12 cellular contexts compared by ENCODE assay signal in genomic region chr10:103649654-103650423, GRCh38.
DNase-seq lines count a peak whose midpoint lies in the region; ATAC-seq and TF ChIP-seq lines count a peak whose summit lies in the region.
"Had no signal": no experiment of that assay in that cellular context is flagged by ENCODE, and none has a peak within 500 bp of the region (broad histone marks: within the 10 kb centered on the region; RNA-seq: fewer than 3 reads in every experiment).

No MANE protein-coding gene starts in this region.

- POLR2A ChIA-PET in WTC11 (lab: Charles Lee), result interaction anchor here (0.6 to 0.8 kb wide), 2 partner anchors 9 to 12 kb away, joined by 3 to 4 read pairs; no protein-coding TSS in a partner anchor

- no peak overlapping the region for H3K4me2 ChIP-seq in neural progenitor cell

- H3K27me3 ChIP-seq in neural progenitor cell (no peaks in the 10 kb centered on the region), vagina (no peaks in the 10 kb centered on the region)
- H3K27me3 ChIP-seq: neutrophil had no signal

- TF ChIP-seq CTCF in WTC11 (IDR thresholded peaks at IDR 0.05) (no peak), neural progenitor cell (IDR thresholded peaks at IDR 0.05) (no peak), vagina (IDR thresholded peaks at IDR 0.05) (no peak)

- H2AFZ ChIP-seq in neural progenitor cell (replicated peaks), result no peak overlapping the region

- H3K27me3 Mint-ChIP-seq in WTC11 (ENCODE audit: low read depth) (no peaks in the 10 kb centered on the region), neural progenitor cell (ENCODE audit: insufficient read depth, low read depth) (peaks cover 7% of the 10 kb centered on the region)

- no peak for TF ChIP-seq POLR2A in vagina (IDR thresholded peaks at IDR 0.05)

- DNase-seq in left ventricle myocardium superior, result peak; percentile 19
- no peak for DNase-seq in left cardiac atrium
- DNase-seq in WTC11 (ENCODE audit: low spot score), result peak; percentile 24
- no peak for DNase-seq in neural progenitor cell (ENCODE audit: low spot score)
- DNase-seq in vagina (ENCODE audit: extremely low spot score in 2 of 2), result no peak
- DNase-seq in COLO829 (ENCODE audit: low spot score), result no peak
- DNase-seq in activated effector memory CD4-positive, alpha-beta T cell treated with anti-CD3 and anti-CD28 coated beads, Interleukin-2, amount 50 U/mL, for 16 hours, result no peak
- DNase-seq: activated CD8-positive, alpha-beta T cell treated with anti-CD3 and anti-CD28 coated beads, Interleukin-2, amount 10 ng/mL, durations not matched to agents 7 days and 5 days; activated gamma-delta T cell treated with Interleukin-2 at 50 U/mL for 16 hours; T-helper 9 cell had no signal

- H3K36me3 Mint-ChIP-seq in WTC11 (peaks cover 2% of the 10 kb centered on the region; the same call in 1 of the 2 replicates), neural progenitor cell (peaks cover 5% of the 10 kb centered on the region)

- H3K9ac ChIP-seq in neural progenitor cell, result no peak overlapping the region

- H3K27ac ChIP-seq in neural progenitor cell, result no peak overlapping the region
- H3K27ac ChIP-seq in vagina, result peak overlapping the region; percentile 79
- H3K27ac ChIP-seq: neutrophil had no signal

- intact Hi-C loops in left ventricle myocardium superior (cut with micrococcal nuclease), result no loop called here
- intact Hi-C loops in left cardiac atrium (cut with DNase I), result no loop called here
- intact Hi-C loops in vagina (cut with DNase I), result no loop called here

- no peaks in the 10 kb centered on the region for H3K79me2 ChIP-seq in neural progenitor cell (ENCODE audit: low read depth)

- H3K27ac Mint-ChIP-seq in WTC11, result no peak overlapping the region
- H3K27ac Mint-ChIP-seq in neural progenitor cell, result peak overlapping the region; percentile 79
- H3K27ac Mint-ChIP-seq: activated CD8-positive, alpha-beta T cell treated with anti-CD3 and anti-CD28 coated beads, Interleukin-2, amount 10 ng/mL, durations not matched to agents 7 days and 5 days had no signal

- H3K4me3 ChIP-seq in neural progenitor cell (no peak overlapping the region), vagina (no peak overlapping the region)

- ATAC-seq in left ventricle myocardium superior (no peak), left cardiac atrium (no peak), WTC11 (no peak), HG03432 (IDR thresholded peaks at IDR 0.05; ENCODE audit: unreplicated experiment) (no peak)
- ATAC-seq: activated CD8-positive, alpha-beta T cell treated with anti-CD3 and anti-CD28 coated beads, Interleukin-2, amount 10 ng/mL, durations not matched to agents 7 days and 5 days had no signal

- H3K9me3 Mint-ChIP-seq in WTC11, result no peaks in the 10 kb centered on the region
- H3K9me3 Mint-ChIP-seq in neural progenitor cell, result no peaks in the 10 kb centered on the region

- H3K4me1 ChIP-seq in neural progenitor cell (peaks cover 28% of the 10 kb centered on the region), vagina (peaks cover 100% of the 10 kb centered on the region)

- H4K20me1 ChIP-seq in neural progenitor cell (ENCODE audit: low read depth), result no peaks in the 10 kb centered on the region

- H3K4me1 Mint-ChIP-seq in WTC11, result peaks cover 62% of the 10 kb centered on the region
- peaks cover 40% of the 10 kb centered on the region for H3K4me1 Mint-ChIP-seq in neural progenitor cell

- H3F3A ChIP-seq in neural progenitor cell (ENCODE audit: low read depth), result no peaks in the 10 kb centered on the region

- no peaks in the 10 kb centered on the region for H3K36me3 ChIP-seq in neural progenitor cell
- no peaks in the 10 kb centered on the region for H3K36me3 ChIP-seq in vagina
- H3K36me3 ChIP-seq: neutrophil had no signal

- CTCF ChIA-PET in WTC11 (lab: Charles Lee), result interaction anchor here (0.5 to 5.3 kb wide), 8 partner anchors 11 to 205 kb away, joined by 3 to 33 read pairs (median 4); partner anchors contain the start of gene SH3PXD2A

- H3K9me3 ChIP-seq in neural progenitor cell (ENCODE audit: low read depth) (no peaks in the 10 kb centered on the region), vagina (no peaks in the 10 kb centered on the region)
- H3K9me3 ChIP-seq: neutrophil had no signal

- H3K4me3 Mint-ChIP-seq in WTC11 (no peak overlapping the region), neural progenitor cell (no peak overlapping the region)
- H3K4me3 Mint-ChIP-seq: activated CD8-positive, alpha-beta T cell treated with anti-CD3 and anti-CD28 coated beads, Interleukin-2, amount 10 ng/mL, durations not matched to agents 7 days and 5 days had no signal

TF ChIP-seq in WTC11, 78 proteins besides CTCF, POLR2A, EP300 and RAD21:
- TF ChIP-seq GABPB1 (CRISPR knock-in tag; IDR thresholded peaks at IDR 0.05) (no peak), ZNF263 (CRISPR knock-in tag; IDR thresholded peaks at IDR 0.05; ENCODE audit: low read depth) (peak; percentile 91)

Comparison
In these comparisons a context has a peak if more than half of its experiments do, and no peak if none do; other contexts are left out.
1. DNase-seq: peak in left ventricle myocardium superior (single experiment) and WTC11 (single experiment); none in left cardiac atrium (single experiment), neural progenitor cell (single experiment), vagina (0 of 2), COLO829 (single experiment) and activated effector memory CD4-positive, alpha-beta T cell treated with anti-CD3 and anti-CD28 coated beads, Interleukin-2, amount 50 U/mL, for 16 hours (single experiment).